8 cellular contexts compared by ENCODE assay signal in genomic region chr5:62403411-62404250, GRCh38. TPM values are rescaled to one million over a fixed set of nuclear protein-coding genes. Genes with fewer than 3 reads are reported as not detected.
DNase-seq lines count a peak whose midpoint lies in the region; ATAC-seq, FAIRE-seq and TF ChIP-seq lines count a peak whose summit lies in the region.

TSS of gene DIMT1 (minus strand) at chr5:62403905. CDS start at chr5:62403772, 133 bp downstream.

- no peaks in the 10 kb centered on the region for H3K27me3 Mint-ChIP-seq in activated T-cell treated with anti-CD3 and anti-CD28 coated beads, Interleukin-2, amount 50 U/mL, for 72 hours (ENCODE audit: low read depth)

- ATAC-seq in GM21786 (IDR thresholded peaks at IDR 0.05; ENCODE audit: unreplicated experiment) = peak; percentile 97
- peak; percentile 97 for ATAC-seq in activated T-cell treated with anti-CD3 and anti-CD28 coated beads, Interleukin-2, amount 50 U/mL, for 72 hours (replicated peaks in 1 of 2)

- DNase-seq in DMS79 (lab: John Stamatoyannopoulos, UW) (peak; percentile 84), RCC 7860 (ENCODE audit: low spot score) (peak; percentile 86), esophagus muscularis mucosa (ENCODE audit: extremely low spot score) (peak; percentile 99)
- DNase-seq in activated T-cell treated with anti-CD3 and anti-CD28 coated beads, Interleukin-2, amount 50 U/mL, for 72 hours = peak; percentile 93 to 96
- DNase-seq in stimulated activated CD8-positive, alpha-beta memory T cell treated with anti-CD3 and anti-CD28 coated beads, Interleukin-7, amount 100 ng/mL, for 4 hours (ENCODE audit: low read depth in 2 of 2) = peak; percentile 89 to 91

- no peak for TF ChIP-seq EP300 in esophagus muscularis mucosa (IDR thresholded peaks at IDR 0.05)

- peaks cover 5 to 10% of the 10 kb centered on the region in 2 donors for H3K36me3 Mint-ChIP-seq in activated T-cell treated with anti-CD3 and anti-CD28 coated beads, Interleukin-2, amount 50 U/mL, for 72 hours (ENCODE audit: insufficient read depth in 2 of 2)

- no peaks in the 10 kb centered on the region for H3K9me3 Mint-ChIP-seq in activated T-cell treated with anti-CD3 and anti-CD28 coated beads, Interleukin-2, amount 50 U/mL, for 72 hours

- peak within 1 kb of the TSS; percentile 99 for H3K27ac Mint-ChIP-seq in activated T-cell treated with anti-CD3 and anti-CD28 coated beads, Interleukin-2, amount 50 U/mL, for 72 hours

- no peak for TF ChIP-seq CTCF in esophagus muscularis mucosa (IDR thresholded peaks at IDR 0.05)

- H3K27ac ChIP-seq in KOPT-K1 (ENCODE audit: low read depth, low read length, poor library complexity, severe bottlenecking) = peak within 1 kb of the TSS; percentile 83
- H3K27ac ChIP-seq in esophagus muscularis mucosa (replicated peaks in 1 of 4) = peak within 1 kb of the TSS; percentile 92 to 97 (median 92)
- H3K27ac ChIP-seq in muscle layer of duodenum (ENCODE audit: low read length) = peak within 1 kb of the TSS; percentile 93

- intact Hi-C loops in esophagus muscularis mucosa (cut with DNase I) = no loop called here

- peak; percentile 71 for FAIRE-seq in RCC 7860 (lab: Jason Lieb, UNC)

- no peaks in the 10 kb centered on the region for H3K9me3 ChIP-seq in KOPT-K1 (ENCODE audit: insufficient read depth, low read length, poor library complexity, severe bottlenecking)
- H3K9me3 ChIP-seq in esophagus muscularis mucosa = no peaks in the 10 kb centered on the region
- H3K9me3 ChIP-seq in muscle layer of duodenum (ENCODE audit: control insufficient read depth in 1 of 2, low read length in 2 of 2) = no peaks in the 10 kb centered on the region

- H3K4me1 Mint-ChIP-seq in activated T-cell treated with anti-CD3 and anti-CD28 coated beads, Interleukin-2, amount 50 U/mL, for 72 hours (ENCODE audit: low read depth) = peaks cover 37% of the 10 kb centered on the region

- H3K27me3 ChIP-seq in esophagus muscularis mucosa (no peaks in the 10 kb centered on the region), muscle layer of duodenum (ENCODE audit: low read depth, low read length) (no peaks in the 10 kb centered on the region)

- peaks cover 34% of the 10 kb centered on the region for H3K36me3 ChIP-seq in KOPT-K1 (ENCODE audit: insufficient read depth, low read length)
- peaks cover under 1 to 23% (median 22%) of the 10 kb centered on the region in 4 donors for H3K36me3 ChIP-seq in esophagus muscularis mucosa
- H3K36me3 ChIP-seq in muscle layer of duodenum (ENCODE audit: control insufficient read depth in 1 of 2, insufficient read depth in 2 of 2, low read length in 2 of 2) = peaks cover under 1 to 8% of the 10 kb centered on the region in 2 donors

- H3K4me1 ChIP-seq in esophagus muscularis mucosa = peaks cover 10 to 23% (median 21%) of the 10 kb centered on the region in 4 donors
- peaks cover 4 to 16% of the 10 kb centered on the region in 2 donors for H3K4me1 ChIP-seq in muscle layer of duodenum (ENCODE audit: control insufficient read depth in 1 of 2, insufficient read depth in 2 of 2, low read length in 2 of 2)

- H3K4me3 ChIP-seq in esophagus muscularis mucosa (peak within 1 kb of the TSS; percentile 69 to 95 (median 87)), muscle layer of duodenum (ENCODE audit: low read depth in 1 of 2, low read length in 2 of 2) (peak within 1 kb of the TSS; percentile 94 to 95)

- H3K4me3 Mint-ChIP-seq in activated T-cell treated with anti-CD3 and anti-CD28 coated beads, Interleukin-2, amount 50 U/mL, for 72 hours = peak within 1 kb of the TSS; percentile 92 to 93

- peak; percentile 37 for TF ChIP-seq POLR2A in esophagus muscularis mucosa (IDR thresholded peaks at IDR 0.05; ENCODE audit: low read depth)

- under 1% methylated on average over 54 of the region's 66 CpGs for WGBS in esophagus muscularis mucosa

RNA-seq across cellular contexts. Expression of gene DIMT1, which starts in this region (rescaled TPM):
- total RNA-seq in activated T-cell treated with anti-CD3 and anti-CD28 coated beads, Interleukin-2, amount 50 U/mL, for 72 hours = 10 to 100 TPM; 35.3 to 42.0 TPM
- 10 to 100 TPM; 18.3 to 34.8 (median 26.4) TPM for total RNA-seq in esophagus muscularis mucosa

Comparison
In these comparisons a context has a peak if more than half of its experiments do, and no peak if none do; other contexts are left out.
1. Peak in every context shown above with its lines: DNase-seq, ATAC-seq, H3K4me3 ChIP-seq and H3K27ac ChIP-seq.